19 cellular contexts compared by ENCODE assay signal in genomic region chr7:37753398-37753797, GRCh38.
DNase-seq lines count a peak whose midpoint lies in the region; ATAC-seq and TF ChIP-seq lines count a peak whose summit lies in the region.
"Had no signal": no experiment of that assay in that cellular context is flagged by ENCODE, and none has a peak within 500 bp of the region (broad histone marks: within the 10 kb centered on the region; RNA-seq: fewer than 3 reads in every experiment).

No MANE protein-coding gene starts in this region.

- H3K36me3 Mint-ChIP-seq in natural killer cell (no peaks in the 10 kb centered on the region), immature natural killer cell (peaks cover 0 to 11% (median 7%) of the 10 kb centered on the region in 3 donors), progenitor cell of endocrine pancreas (ENCODE audit: insufficient read depth) (no peaks in the 10 kb centered on the region)
- H3K36me3 Mint-ChIP-seq in natural killer cell treated with Interleukin-12 subunit alpha and Interleukin-12 subunit beta and Interleukin-15 and Interleukin-18, amount 100 ng/mL, for 72 hours = peaks cover 5% of the 10 kb centered on the region
- H3K36me3 Mint-ChIP-seq: CD4-positive, alpha-beta memory T cell had no signal

- TF ChIP-seq CTCF in right atrium auricular region (IDR thresholded peaks at IDR 0.05) (no peak), natural killer cell (IDR thresholded peaks at IDR 0.05) (no peak), progenitor cell of endocrine pancreas (IDR thresholded peaks at IDR 0.05; ENCODE audit: unreplicated experiment) (no peak), upper lobe of right lung (IDR thresholded peaks at IDR 0.05) (no peak)

- H3K9me3 Mint-ChIP-seq in natural killer cell (no peaks in the 10 kb centered on the region), immature natural killer cell (no peaks in the 10 kb centered on the region), progenitor cell of endocrine pancreas (ENCODE audit: low read depth) (no peaks in the 10 kb centered on the region)
- no peaks in the 10 kb centered on the region for H3K9me3 Mint-ChIP-seq in natural killer cell treated with Interleukin-12 subunit alpha and Interleukin-12 subunit beta and Interleukin-15 and Interleukin-18, amount 100 ng/mL, for 72 hours

- intact Hi-C loops in Right ventricle myocardium superior (cut with DNase I) (no loop called here), natural killer cell (cut with micrococcal nuclease) (no loop called here), upper lobe of right lung (cut with DNase I) (no loop called here)

- no peaks in the 10 kb centered on the region for H3K27me3 Mint-ChIP-seq in natural killer cell (ENCODE audit: low read depth in 2 of 2)
- peaks cover 0 to 8% of the 10 kb centered on the region in 2 donors for H3K27me3 Mint-ChIP-seq in natural killer cell treated with Interleukin-12 subunit alpha and Interleukin-12 subunit beta and Interleukin-15 and Interleukin-18, amount 100 ng/mL, for 72 hours
- H3K27me3 Mint-ChIP-seq in immature natural killer cell (ENCODE audit: low read depth in 3 of 3) = peaks cover 0 to 2% (median 2%) of the 10 kb centered on the region in 3 donors
- H3K27me3 Mint-ChIP-seq in progenitor cell of endocrine pancreas = no peaks in the 10 kb centered on the region

- H3K4me3 ChIP-seq in right atrium auricular region = no peak overlapping the region
- H3K4me3 ChIP-seq in upper lobe of right lung = no peak overlapping the region
- H3K4me3 ChIP-seq: GM23248 had no signal

- DNase-seq in Right ventricle myocardium superior (no peak), right atrium auricular region (ENCODE audit: low spot score) (no peak), natural killer cell (no peak), immature natural killer cell (no peak), progenitor cell of endocrine pancreas (ENCODE audit: low spot score, unreplicated experiment) (no peak), NCI-H2171 treated with DMSO at 0.1 percent for 48 hours (lab: John Stamatoyannopoulos, UW) (no peak), upper lobe of right lung (no peak)
- no peak for DNase-seq in natural killer cell treated with Interleukin-12 subunit alpha and Interleukin-12 subunit beta and Interleukin-15 and Interleukin-18, amount 100 ng/mL, for 72 hours (ENCODE audit: low spot score)
- DNase-seq: 8988T; C1 segment of cervical spinal cord; Calu3; CD4-positive, alpha-beta memory T cell; COR-L47; DMS53; DMS79 treated with DMSO at 0.1 percent for 48 hours; GF-D8; GM23248; H7; HCEC 1CT had no signal

- H3K27ac ChIP-seq in right atrium auricular region (peak overlapping the region in 1 of 2 donors; percentile 42), upper lobe of right lung (no peak overlapping the region)
- H3K27ac ChIP-seq: GM23248 had no signal

- peak; percentile 85 for ATAC-seq in Right ventricle myocardium superior (ENCODE audit: poor library complexity)
- no peak for ATAC-seq in natural killer cell
- no peak for ATAC-seq in natural killer cell treated with Interleukin-12 subunit alpha and Interleukin-12 subunit beta and Interleukin-15 and Interleukin-18, amount 100 ng/mL, for 72 hours
- ATAC-seq in upper lobe of right lung = no peak

- no peak overlapping the region for H3K4me3 Mint-ChIP-seq in natural killer cell
- H3K4me3 Mint-ChIP-seq in natural killer cell treated with Interleukin-12 subunit alpha and Interleukin-12 subunit beta and Interleukin-15 and Interleukin-18, amount 100 ng/mL, for 72 hours = no peak overlapping the region
- no peak overlapping the region for H3K4me3 Mint-ChIP-seq in immature natural killer cell
- H3K4me3 Mint-ChIP-seq in progenitor cell of endocrine pancreas (ENCODE audit: low read depth) = no peak overlapping the region
- H3K4me3 Mint-ChIP-seq: CD4-positive, alpha-beta memory T cell had no signal

- no peaks in the 10 kb centered on the region for H3K27me3 ChIP-seq in right atrium auricular region
- H3K27me3 ChIP-seq in upper lobe of right lung = no peaks in the 10 kb centered on the region

- no peaks in the 10 kb centered on the region for H3K9me3 ChIP-seq in right atrium auricular region
- H3K9me3 ChIP-seq in upper lobe of right lung = no peaks in the 10 kb centered on the region

- H3K36me3 ChIP-seq in right atrium auricular region = no peaks in the 10 kb centered on the region
- no peaks in the 10 kb centered on the region for H3K36me3 ChIP-seq in upper lobe of right lung

- H3K27ac Mint-ChIP-seq in natural killer cell (peak overlapping the region; percentile 47 to 80), immature natural killer cell (peak overlapping the region in 5 of 6 donors; percentile 20 to 75 (median 30)), progenitor cell of endocrine pancreas (peak overlapping the region; percentile 11)
- H3K27ac Mint-ChIP-seq in natural killer cell treated with Interleukin-12 subunit alpha and Interleukin-12 subunit beta and Interleukin-15 and Interleukin-18, amount 100 ng/mL, for 72 hours = peak overlapping the region in 1 of 2 donors; percentile 26

- H3K4me1 Mint-ChIP-seq in natural killer cell (peaks cover 71 to 72% of the 10 kb centered on the region in 2 donors), immature natural killer cell (peaks cover 76 to 82% of the 10 kb centered on the region in 2 donors), progenitor cell of endocrine pancreas (ENCODE audit: low read depth) (peaks cover 10% of the 10 kb centered on the region)
- H3K4me1 Mint-ChIP-seq in natural killer cell treated with Interleukin-12 subunit alpha and Interleukin-12 subunit beta and Interleukin-15 and Interleukin-18, amount 100 ng/mL, for 72 hours (ENCODE audit: low read depth in 2 of 2) = peaks cover 23 to 40% of the 10 kb centered on the region in 2 donors
- H3K4me1 Mint-ChIP-seq: CD4-positive, alpha-beta memory T cell had no signal

- H3K4me1 ChIP-seq in right atrium auricular region (peaks cover 0 to 8% of the 10 kb centered on the region in 2 donors), upper lobe of right lung (no peaks in the 10 kb centered on the region)
